ENCODE assay signal across 8 cellular contexts in genomic region chr9:129026442-129027223, GRCh38. TPM values are rescaled to one million over a fixed set of nuclear protein-coding genes. Genes with fewer than 3 reads are reported as not detected.
A peak's percentile ranks its signal among the peaks of the same experiment; 100 is the strongest.
DNase-seq lines count a peak whose midpoint lies in the region; TF ChIP-seq lines count a peak whose summit lies in the region.

No MANE protein-coding gene starts in this region.

- H3K4ac ChIP-seq in mesenchymal stem cell (ENCODE audit: low read depth in 1 of 2, low read length in 2 of 2): no peak overlapping the region

- peaks cover 5% of the 10 kb centered on the region for H3K36me3 Mint-ChIP-seq in brain

- no peaks in the 10 kb centered on the region for H3K9me3 ChIP-seq in Karpas-422 (ENCODE audit: low read length)
- H3K9me3 ChIP-seq in mesenchymal stem cell (ENCODE audit: control insufficient read depth, low read length): no peaks in the 10 kb centered on the region

- no peaks in the 10 kb centered on the region for H3K9me2 ChIP-seq in Karpas-422 (replicated peaks; ENCODE audit: insufficient read depth, low read length)

- H2AFZ ChIP-seq in Karpas-422 (ENCODE audit: low read length) (no peak overlapping the region), mesenchymal stem cell (ENCODE audit: low read depth, low read length) (no peak overlapping the region)

- H2BK12ac ChIP-seq in mesenchymal stem cell (ENCODE audit: low read length in 2 of 2): no peak overlapping the region

- no peak overlapping the region for H2BK5ac ChIP-seq in mesenchymal stem cell (ENCODE audit: low read depth, low read length, poor library complexity, severe bottlenecking)

- peak; percentile 51 for DNase-seq in COR-L47 (lab: John Stamatoyannopoulos, UW)
- no peak for DNase-seq in Karpas-422
- peak; percentile 59 for DNase-seq in mesenchymal stem cell
- no peak for DNase-seq in HuH-7.5 (ENCODE audit: low spot score)
- no peak for DNase-seq in DMS153 (lab: John Stamatoyannopoulos, UW)
- no peak for DNase-seq in NCI-H187 treated with DMSO at 0.1 percent for 48 hours (lab: John Stamatoyannopoulos, UW)

- no peak overlapping the region for H3K14ac ChIP-seq in mesenchymal stem cell (ENCODE audit: low read length in 2 of 2)

- H4K8ac ChIP-seq in mesenchymal stem cell (ENCODE audit: low read length): no peak overlapping the region

- H2AK5ac ChIP-seq in mesenchymal stem cell (ENCODE audit: low read length, severe bottlenecking): no peak overlapping the region

- no peak for TF ChIP-seq CTCF in brain (conservative IDR thresholded peaks at IDR 0.05)

- peak overlapping the region; percentile 49; the same call in 1 of the 2 replicates for H3K27ac ChIP-seq in Karpas-422 (ENCODE audit: low read length)
- no peak overlapping the region for H3K27ac ChIP-seq in mesenchymal stem cell (ENCODE audit: low read length, poor library complexity, severe bottlenecking)
- peak overlapping the region; percentile 59 for H3K27ac ChIP-seq in urinary bladder (ENCODE audit: low read depth)

- peaks cover 8% of the 10 kb centered on the region; the same call in 1 of the 2 replicates for H4K20me1 ChIP-seq in Karpas-422 (ENCODE audit: insufficient read depth, low read depth, low read length)

- no peak overlapping the region for H2BK15ac ChIP-seq in mesenchymal stem cell (ENCODE audit: low read depth, poor library complexity, severe bottlenecking)

- peak overlapping the region; percentile 88 to 92 (median 91) for H3K4me3 Mint-ChIP-seq in brain

- no peak overlapping the region for H4K91ac ChIP-seq in mesenchymal stem cell (ENCODE audit: low read length)

- no peaks in the 10 kb centered on the region for H3K27me3 ChIP-seq in Karpas-422 (ENCODE audit: low read length)
- H3K27me3 ChIP-seq in mesenchymal stem cell (ENCODE audit: control insufficient read depth in 1 of 2, insufficient read depth in 1 of 2, low read length in 2 of 2): no peaks in the 10 kb centered on the region

- H3K4me2 ChIP-seq in Karpas-422 (ENCODE audit: low read depth, low read length, poor library complexity, severe bottlenecking): peak overlapping the region; percentile 90
- H3K4me2 ChIP-seq in mesenchymal stem cell (ENCODE audit: low read length, poor library complexity, severe bottlenecking): peak overlapping the region; percentile 40

- no peak overlapping the region for H3K23ac ChIP-seq in mesenchymal stem cell (ENCODE audit: low read length in 2 of 2)

- H3K79me1 ChIP-seq in mesenchymal stem cell (replicated peaks; ENCODE audit: low read length, poor library complexity, severe bottlenecking): peaks cover 8% of the 10 kb centered on the region

- 54% methylated on average over 17 of the region's 17 CpGs for WGBS in mesenchymal stem cell
- 32% methylated on average over 17 of the region's 17 CpGs for WGBS in urinary bladder

- peaks cover 55% of the 10 kb centered on the region for H3K4me1 Mint-ChIP-seq in brain

- peak overlapping the region; percentile 72 to 97 (median 91) for H3K27ac Mint-ChIP-seq in brain

- H3K4me1 ChIP-seq in Karpas-422 (ENCODE audit: low read length) (peaks cover 21% of the 10 kb centered on the region), mesenchymal stem cell (ENCODE audit: control insufficient read depth, insufficient read depth, low read depth, low read length) (peaks cover 41% of the 10 kb centered on the region), urinary bladder (ENCODE audit: insufficient read depth) (no peaks in the 10 kb centered on the region)

- peak overlapping the region; percentile 94 for H3K4me3 ChIP-seq in Karpas-422 (ENCODE audit: low read length)
- peak overlapping the region in 1 of 2 experiments; percentile 93 for H3K4me3 ChIP-seq in mesenchymal stem cell (ENCODE audit: insufficient read depth in 1 of 2, low read depth in 1 of 2, low read length in 2 of 2)
- H3K4me3 ChIP-seq in urinary bladder (ENCODE audit: low read depth, low read length): no peak overlapping the region

- peaks cover 54% of the 10 kb centered on the region for H3K79me2 ChIP-seq in Karpas-422 (ENCODE audit: low read length)

- no peak overlapping the region for H3K18ac ChIP-seq in mesenchymal stem cell (ENCODE audit: low read depth in 1 of 2, low read length in 2 of 2)

- H3K36me3 ChIP-seq in Karpas-422 (ENCODE audit: insufficient read depth, low read length) (no peaks in the 10 kb centered on the region), mesenchymal stem cell (ENCODE audit: control insufficient read depth in 1 of 2, insufficient read depth in 2 of 2, low read depth in 1 of 2, low read length in 2 of 2) (peaks cover 0 to 3% of the 10 kb centered on the region in 2 experiments), urinary bladder (ENCODE audit: insufficient read depth) (no peaks in the 10 kb centered on the region)

- H3K9ac ChIP-seq in Karpas-422 (ENCODE audit: low read length) (peak overlapping the region; percentile 81), mesenchymal stem cell (ENCODE audit: low read length) (peak overlapping the region; percentile 84)

- H3K27me3 Mint-ChIP-seq in brain: no peaks in the 10 kb centered on the region

- H3K9me3 Mint-ChIP-seq in brain: peaks cover 0 to 2% (median 0%) of the 10 kb centered on the region in 5 experiments

- H2BK120ac ChIP-seq in mesenchymal stem cell (ENCODE audit: low read depth, low read length): no peak overlapping the region

RNA-seq across cellular contexts. Expression of gene SH3GLB2, which starts 1.5 kb away (rescaled TPM):
- 42.1 and 76.3 TPM in 2 replicates for total RNA-seq in Karpas-422 (2014; rRNA removed; shearing (Covaris generic); ENCODE audit: low replicate concordance)
- polyA plus RNA-seq in brain (ENCODE audit: insufficient read depth, low read depth, low replicate concordance): 285 TPM
- 29.7 TPM for polyA plus RNA-seq in mesenchymal stem cell (2013, experiment 1 of 2)
- polyA plus RNA-seq in mesenchymal stem cell (2013, experiment 2 of 2): 30.5 TPM
- total RNA-seq in urinary bladder: 49.6 TPM
- polyA plus RNA-seq in urinary bladder: 119 TPM

RNA-seq across cellular contexts. Expression of gene MIGA2, which starts 9.8 kb away (rescaled TPM):
- 10.2 and 26.4 TPM in 2 replicates for total RNA-seq in Karpas-422 (2014; rRNA removed; shearing (Covaris generic); ENCODE audit: low replicate concordance)
- polyA plus RNA-seq in brain (ENCODE audit: insufficient read depth, low read depth, low replicate concordance) (15.0 TPM), urinary bladder (34.5 TPM)
- polyA plus RNA-seq in mesenchymal stem cell (2013, experiment 1 of 2): 8.5 TPM
- 8.1 TPM for polyA plus RNA-seq in mesenchymal stem cell (2013, experiment 2 of 2)
- total RNA-seq in urinary bladder: 16.4 TPM

RNA-seq across cellular contexts. Expression of gene DOLPP1, which starts 54.3 kb away (rescaled TPM):
- total RNA-seq in Karpas-422 (2014; rRNA removed; shearing (Covaris generic); ENCODE audit: low replicate concordance): 6.7 and 9.1 TPM in 2 replicates
- polyA plus RNA-seq in brain (ENCODE audit: insufficient read depth, low read depth, low replicate concordance) (40.8 TPM), urinary bladder (10.5 TPM)
- polyA plus RNA-seq in mesenchymal stem cell (2013, experiment 1 of 2): 14.0 TPM
- 13.7 TPM for polyA plus RNA-seq in mesenchymal stem cell (2013, experiment 2 of 2)
- total RNA-seq in urinary bladder: 9.0 TPM

Comparison
In these comparisons a context has a peak if more than half of its experiments do, and no peak if none do; other contexts are left out.
1. DNase-seq: peak in COR-L47 (single experiment) and mesenchymal stem cell (single experiment); none in Karpas-422 (single experiment), HuH-7.5 (single experiment), DMS153 (single experiment) and NCI-H187 treated with DMSO at 0.1 percent for 48 hours (single experiment).